37 cellular contexts compared by ENCODE assay signal in genomic region chr3:101623656-101624055, GRCh38.
"Had no signal": no experiment of that assay in that cellular context is flagged by ENCODE, and none has a peak within 500 bp of the region (broad histone marks: within the 10 kb centered on the region; RNA-seq: fewer than 3 reads in every experiment).

No MANE protein-coding gene starts in this region.

- DNase-seq: activated CD4-positive, alpha-beta memory T cell treated with anti-CD3 and anti-CD28 coated beads, Interleukin-2, amount 10 ng/mL, durations not matched to agents 7 days and 5 days; activated CD4-positive, alpha-beta T cell treated with anti-CD3 and anti-CD28 coated beads for 1 hour; activated CD4-positive, alpha-beta T cell treated with anti-CD3 and anti-CD28 coated beads for 36 hours; activated CD4-positive, alpha-beta T cell treated with anti-CD3 and anti-CD28 coated beads for 48 hours; activated CD4-positive, alpha-beta T cell treated with anti-CD3 and anti-CD28 coated beads, Interleukin-2, amount 10 ng/mL, durations not matched to agents 7 days and 5 days; activated CD4-positive, alpha-beta T cell treated with anti-CD3 and anti-CD28 coated beads, Interleukin-2, amount 50 U/mL, for 48 hours; activated CD4-positive, CD25-positive, alpha-beta regulatory T cell; activated CD8-positive, alpha-beta memory T cell treated with anti-CD3 and anti-CD28 coated beads for 24 hours; activated CD8-positive, alpha-beta memory T cell treated with anti-CD3 and anti-CD28 coated beads, Interleukin-2, amount 50 U/mL, for 4 hours; activated CD8-positive, alpha-beta T cell treated with anti-CD3 and anti-CD28 coated beads, Interleukin-2, amount 10 ng/mL, durations not matched to agents 7 days and 5 days; activated effector memory CD4-positive, alpha-beta T cell treated with anti-CD3 and anti-CD28 coated beads, Interleukin-2, amount 50 U/mL, for 16 hours; activated gamma-delta T cell treated with Interleukin-2 at 50 U/mL for 16 hours; activated naive CD4-positive, alpha-beta T cell; activated naive CD4-positive, alpha-beta T cell treated with anti-CD3 and anti-CD28 coated beads for 36 hours; activated naive CD4-positive, alpha-beta T cell treated with anti-CD3 and anti-CD28 coated beads, Interleukin-2, amount 50 U/mL, for 16 hours; activated naive CD8-positive, alpha-beta T cell treated with anti-CD3 and anti-CD28 coated beads for 36 hours; activated T-cell treated with anti-CD3 and anti-CD28 coated beads for 4 hours; activated T-cell treated with anti-CD3 and anti-CD28 coated beads, Interleukin-2, amount 50 U/mL, for 1 hour; activated T-cell treated with anti-CD3 and anti-CD28 coated beads, Interleukin-2, amount 50 U/mL, for 4 hours; activated T-cell treated with anti-CD3 and anti-CD28 coated beads, Interleukin-2, amount 50 U/mL, for 72 hours; adrenal gland; amniotic stem cell; aorta; body of pancreas; brain microvascular endothelial cell; central memory CD4-positive, alpha-beta T cell; T-helper 1 cell; T-helper 2 cell; T-helper 9 cell; WERI-Rb-1 had no signal

- FAIRE-seq: astrocyte, TTC549 had no signal

- H3K9me3 ChIP-seq: adrenal gland, body of pancreas, breast epithelium had no signal

- H3K4me3 ChIP-seq: adrenal gland, body of pancreas, breast epithelium had no signal

- H3K4me1 ChIP-seq: adrenal gland, body of pancreas, breast epithelium had no signal

- ATAC-seq: activated CD4-positive, alpha-beta T cell treated with anti-CD3 and anti-CD28 coated beads for 36 hours; activated CD4-positive, CD25-positive, alpha-beta regulatory T cell treated with anti-CD3 and anti-CD28 coated beads, Interleukin-2, amount 50 U/mL, for 24 hours; activated CD8-positive, alpha-beta T cell treated with anti-CD3 and anti-CD28 coated beads, Interleukin-2, amount 10 ng/mL, durations not matched to agents 7 days and 5 days; activated naive CD4-positive, alpha-beta T cell treated with anti-CD3 and anti-CD28 coated beads, Interleukin-2, amount 50 U/mL, for 72 hours; activated T-cell treated with anti-CD3 and anti-CD28 coated beads, Interleukin-2, amount 50 U/mL, for 4 hours; activated T-cell treated with anti-CD3 and anti-CD28 coated beads, Interleukin-2, amount 50 U/mL, for 72 hours; activated T-helper 17 cell treated with anti-CD3 and anti-CD28 coated beads, Interleukin-2, amount 50 U/mL, for 72 hours; body of pancreas; WTC11 had no signal

- H3K27me3 ChIP-seq: adrenal gland, body of pancreas, brain microvascular endothelial cell, breast epithelium had no signal

- H3K36me3 ChIP-seq: adrenal gland, brain microvascular endothelial cell, breast epithelium, WERI-Rb-1 had no signal

- H3K27ac ChIP-seq: adrenal gland, body of pancreas, brain microvascular endothelial cell, breast epithelium, WERI-Rb-1 had no signal
